ENCODE assay signal across 9 cellular contexts in the genomic region with DNA sequence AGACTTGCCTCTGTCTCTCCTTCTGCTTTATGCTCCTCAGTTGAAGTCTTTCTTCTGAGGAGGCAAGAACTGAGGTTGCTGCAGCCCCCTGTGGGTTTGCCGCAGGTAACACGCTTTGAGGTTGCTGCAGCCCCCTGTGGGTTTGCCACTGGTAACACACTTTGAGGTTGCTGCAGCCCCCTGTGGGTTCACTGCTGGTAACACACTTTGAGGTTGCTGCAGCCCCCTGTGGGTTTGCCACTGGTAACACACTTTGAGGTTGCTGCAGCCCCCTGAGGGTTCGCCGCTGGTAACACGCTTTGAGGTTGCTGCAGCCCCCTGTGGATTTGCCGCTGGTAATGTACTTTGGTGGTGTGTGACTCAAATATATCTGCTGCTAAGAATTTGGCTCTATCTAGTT. TPM values are rescaled to one million over a fixed set of nuclear protein-coding genes. Genes with fewer than 3 reads are reported as not detected.
A peak's percentile ranks its signal among the peaks of the same experiment; 100 is the strongest.
DNase-seq lines count a peak whose midpoint lies in the region; FAIRE-seq and TF ChIP-seq lines count a peak whose summit lies in the region.
"Not testable (repeated sequence)": the region's sequence is repeated elsewhere in the genome, so short reads cannot be mapped to it uniquely, and the experiment has no call there.
"Had no signal": no experiment of that assay in that cellular context is flagged by ENCODE, and none has a peak within 500 bp of the region (broad histone marks: within the 10 kb centered on the region; RNA-seq: fewer than 3 reads in every experiment).

No MANE protein-coding gene starts in this region.

- intact Hi-C loops in endothelial cell of umbilical vein (cut with micrococcal nuclease): loop anchor here (1.0 kb wide), 1 partner anchor 239 kb away; no protein-coding TSS in a partner anchor

- H3K36me3 Mint-ChIP-seq in activated naive CD4-positive, alpha-beta T cell treated with anti-CD3 and anti-CD28 coated beads, Interleukin-2, amount 10 ng/mL, durations not matched to agents 7 days and 5 days; nephron progenitor cell (ENCODE audit: low read depth): not testable (repeated sequence)

- POLR2A ChIA-PET in HEK293 (lab: Yijun Ruan, JAX); endothelial cell of umbilical vein (lab: Charles Lee): not testable (repeated sequence)

- H3K9me1 ChIP-seq in endothelial cell of umbilical vein (replicated peaks; ENCODE audit: control insufficient read depth, extremely low read depth, insufficient read depth, low read length): not testable (repeated sequence)

- CTCF ChIA-PET in HEK293 (lab: Yijun Ruan, JAX): interaction anchor here (0.8 to 1.1 kb wide), 4 partner anchors 10 to 239 kb away, joined by 3 read pairs; no protein-coding TSS in a partner anchor
- CTCF ChIA-PET in activated naive CD4-positive, alpha-beta T cell treated with anti-CD3 and anti-CD28 coated beads, Interleukin-2, amount 10 ng/mL, durations not matched to agents 7 days and 5 days (lab: Charles Lee): interaction anchor here (0.6 kb wide), 2 partner anchors 9 to 441 kb away, joined by 3 to 4 read pairs; no protein-coding TSS in a partner anchor
- CTCF ChIA-PET in endothelial cell of umbilical vein (lab: Charles Lee): interaction anchor here (1.8 kb wide), 1 partner anchor 239 kb away, joined by 5 read pairs; no protein-coding TSS in a partner anchor

- not testable (repeated sequence) for H3K36me3 ChIP-seq in BLaER1; HEK293 (ENCODE audit: control insufficient read depth in 2 of 2, insufficient read depth in 1 of 2, low read length in 2 of 2); endothelial cell of umbilical vein (ENCODE audit: control insufficient read depth in 2 of 2, extremely low read depth in 1 of 2, insufficient read depth in 2 of 2, low read length in 2 of 2)

- H3K4me3 ChIP-seq in BLaER1; HEK293 (ENCODE audit: low read depth, low read length); endothelial cell of umbilical vein (replicated peaks in 1 of 3; ENCODE audit: insufficient read depth in 1 of 3, low read depth in 1 of 3, low read length in 3 of 3): not testable (repeated sequence)
- H3K4me3 ChIP-seq in iPS-18c (ENCODE audit: insufficient read depth, low read depth, low read length): peak overlapping the region; percentile 9; the same call in 1 of the 2 replicates

- dilution Hi-C loops in endothelial cell of umbilical vein (cut with MboI; ENCODE audit: extremely low pct_ligation_motif_present, low sequenced_read_pairs): not testable (repeated sequence)

- H3K79me2 ChIP-seq in endothelial cell of umbilical vein (ENCODE audit: control insufficient read depth, insufficient read depth, low read length): not testable (repeated sequence)

- TF ChIP-seq CTCF in HEK293 (tag by site-specific recombination; IDR thresholded peaks at IDR 0.05) (0 out of 2 replicates have a peak, but pooled peaks have one; percentile 39), endothelial cell of umbilical vein (IDR thresholded peaks at IDR 0.05; ENCODE audit: extremely low read depth in 1 of 2, insufficient read depth in 1 of 2, low read depth in 1 of 2, low read length in 2 of 2) (peak; percentile 18 to 35), nephron progenitor cell (IDR thresholded peaks at IDR 0.05) (peak; percentile 45)

- H3K27ac ChIP-seq in BLaER1; HEK293 (ENCODE audit: extremely low read depth, low read depth, low read length); endothelial cell of umbilical vein (ENCODE audit: insufficient read depth, low read depth, low read length): not testable (repeated sequence)

- H3K4me1 Mint-ChIP-seq in activated naive CD4-positive, alpha-beta T cell treated with anti-CD3 and anti-CD28 coated beads, Interleukin-2, amount 10 ng/mL, durations not matched to agents 7 days and 5 days: not testable (repeated sequence)
- H3K4me1 Mint-ChIP-seq in nephron progenitor cell: peaks cover 34% of the 10 kb centered on the region

- not testable (repeated sequence) for H3K4me3 Mint-ChIP-seq in activated naive CD4-positive, alpha-beta T cell treated with anti-CD3 and anti-CD28 coated beads, Interleukin-2, amount 10 ng/mL, durations not matched to agents 7 days and 5 days; nephron progenitor cell

- BruUV-seq in endothelial cell of umbilical vein (replicated peaks; lab: Mats Ljungman, UMichigan): not testable (repeated sequence)

- H3K27me3 Mint-ChIP-seq in activated naive CD4-positive, alpha-beta T cell treated with anti-CD3 and anti-CD28 coated beads, Interleukin-2, amount 10 ng/mL, durations not matched to agents 7 days and 5 days: peaks cover 20% of the 10 kb centered on the region
- peaks cover 32% of the 10 kb centered on the region for H3K27me3 Mint-ChIP-seq in nephron progenitor cell (ENCODE audit: low read depth, poor library complexity)

- H3K9me3 ChIP-seq in BLaER1; HEK293 (ENCODE audit: control insufficient read depth, insufficient read depth, low read depth, low read length); endothelial cell of umbilical vein (replicated peaks; ENCODE audit: control insufficient read depth, insufficient read depth, low read length); iPS-18c (ENCODE audit: control insufficient read depth, insufficient read depth, low read length): not testable (repeated sequence)

- H3K9me3 Mint-ChIP-seq in activated naive CD4-positive, alpha-beta T cell treated with anti-CD3 and anti-CD28 coated beads, Interleukin-2, amount 10 ng/mL, durations not matched to agents 7 days and 5 days; nephron progenitor cell: not testable (repeated sequence)

- peak; percentile 8 for DNase-seq in NCI-H82 (lab: John Stamatoyannopoulos, UW)
- peak; percentile 14 for DNase-seq in activated naive CD4-positive, alpha-beta T cell treated with anti-CD3 and anti-CD28 coated beads, Interleukin-2, amount 10 ng/mL, durations not matched to agents 7 days and 5 days
- DNase-seq in endothelial cell of umbilical vein (ENCODE audit: low read depth, low spot score); nephron progenitor cell: not testable (repeated sequence)

- H2AFZ ChIP-seq in endothelial cell of umbilical vein (ENCODE audit: low read depth, low read length): not testable (repeated sequence)

- H4K20me1 ChIP-seq in BLaER1; endothelial cell of umbilical vein (replicated peaks; ENCODE audit: control insufficient read depth, extremely low read depth, insufficient read depth, low read length): not testable (repeated sequence)

- TF ChIP-seq POLR2A in endothelial cell of umbilical vein (IDR thresholded peaks at IDR 0.05; ENCODE audit: low read depth, low read length): not testable (repeated sequence)

- H3K27me3 ChIP-seq in BLaER1: peaks cover 78% of the 10 kb centered on the region
- H3K27me3 ChIP-seq in endothelial cell of umbilical vein (ENCODE audit: control insufficient read depth in 2 of 2, insufficient read depth in 2 of 2, low read length in 2 of 2): not testable (repeated sequence)

- not testable (repeated sequence) for H3K27ac Mint-ChIP-seq in activated naive CD4-positive, alpha-beta T cell treated with anti-CD3 and anti-CD28 coated beads, Interleukin-2, amount 10 ng/mL, durations not matched to agents 7 days and 5 days; nephron progenitor cell

- peaks cover 29% of the 10 kb centered on the region for H3K4me1 ChIP-seq in BLaER1
- not testable (repeated sequence) for H3K4me1 ChIP-seq in HEK293 (ENCODE audit: control insufficient read depth, insufficient read depth, low read length); endothelial cell of umbilical vein (ENCODE audit: control insufficient read depth, extremely low read depth, insufficient read depth, low read length)

- not testable (repeated sequence) for FAIRE-seq in endothelial cell of umbilical vein (lab: Jason Lieb, UNC)

- H3K9ac ChIP-seq in BLaER1; endothelial cell of umbilical vein (replicated peaks; ENCODE audit: extremely low read depth, insufficient read depth, low read length): not testable (repeated sequence)

- H3K4me2 ChIP-seq in BLaER1: peak overlapping the region; percentile 74
- H3K4me2 ChIP-seq in endothelial cell of umbilical vein (ENCODE audit: insufficient read depth, low read length): not testable (repeated sequence)

TF ChIP-seq in HEK293, 187 proteins besides CTCF, POLR2A, EP300 and RAD21:
- TF ChIP-seq ZIC2 (tag by site-specific recombination; IDR thresholded peaks at IDR 0.05): peak; percentile 97

RNA-seq across cellular contexts. Expression of a gene that starts 48.6 kb away (rescaled TPM):
- 0.75 and 1.1 TPM in 2 replicates for total RNA-seq in endothelial cell of umbilical vein
- 0.88 and 0.98 TPM in 2 replicates for polyA plus RNA-seq in endothelial cell of umbilical vein
- 1.2 TPM in 2 replicates for polyA plus RNA-seq in endothelial cell of umbilical vein (2011; cell fraction: cytosol; rRNA removed)
- polyA plus RNA-seq in endothelial cell of umbilical vein (2011; cell fraction: nucleus; rRNA removed): 0.98 and 1.1 TPM in 2 replicates
- 1.4 and 1.6 TPM in 2 replicates for polyA plus RNA-seq in endothelial cell of umbilical vein (2012)
- 0.56 and 0.85 TPM in 2 replicates for polyA minus RNA-seq in endothelial cell of umbilical vein
- not detected for polyA minus RNA-seq in endothelial cell of umbilical vein (2011; cell fraction: cytosol; rRNA and poly(A)+ RNA removed)
- polyA minus RNA-seq in endothelial cell of umbilical vein (2011; cell fraction: nucleus; rRNA and poly(A)+ RNA removed): 0.38 and 0.72 TPM in 2 replicates
- total RNA-seq: HT-29, RPMI7951 had no signal
